Comparison of ENCODE assay signal across 13 cellular contexts in the genomic region with DNA sequence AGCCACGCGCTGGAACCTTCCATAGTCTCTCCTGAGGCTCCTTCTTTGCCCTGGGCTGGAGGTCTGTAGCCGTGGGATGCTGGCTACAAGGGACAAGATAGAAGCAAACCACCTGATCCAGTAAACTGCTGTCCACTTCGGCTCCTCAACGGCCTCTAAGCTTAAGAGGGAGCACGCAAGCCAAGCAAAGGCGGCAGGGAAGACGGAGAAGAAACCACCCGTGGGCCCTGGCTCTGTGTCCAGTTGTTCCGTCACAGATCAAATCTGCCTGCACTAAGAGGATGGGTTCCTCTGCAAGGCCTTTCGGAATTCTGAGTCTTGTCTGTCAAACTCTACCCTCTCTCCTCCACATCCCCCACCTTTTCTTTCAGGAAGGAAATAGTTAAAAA. TPM values are rescaled to one million over a fixed set of nuclear protein-coding genes. Genes with fewer than 3 reads are reported as not detected.
A peak's percentile ranks its signal among the peaks of the same experiment; 100 is the strongest.
DNase-seq lines count a peak whose midpoint lies in the region; ATAC-seq, FAIRE-seq and TF ChIP-seq lines count a peak whose summit lies in the region.
"Had no signal": no experiment of that assay in that cellular context is flagged by ENCODE, and none has a peak within 500 bp of the region (broad histone marks: within the 10 kb centered on the region; RNA-seq: fewer than 3 reads in every experiment).

No MANE protein-coding gene starts in this region.

- H3K36me3 ChIP-seq in astrocyte (ENCODE audit: insufficient read depth, low read length), result no peaks in the 10 kb centered on the region
- H3K36me3 ChIP-seq in rectal smooth muscle tissue (ENCODE audit: control insufficient read depth, insufficient read depth, low read length), result no peaks in the 10 kb centered on the region

- intact Hi-C loops in right cardiac atrium (cut with DNase I), result loop anchor here in 2 of 4 donors (5.0 to 10.0 kb wide), 3 partner anchors 47 to 316 kb away; no protein-coding TSS in a partner anchor

- H3K27ac Mint-ChIP-seq in astrocyte (ENCODE audit: unreplicated experiment), result no peak overlapping the region

- H3K9me3 Mint-ChIP-seq in astrocyte (ENCODE audit: unreplicated experiment), result peaks cover 2% of the 10 kb centered on the region

- H3K9ac ChIP-seq in astrocyte (ENCODE audit: low read length) (peak overlapping the region; percentile 87), rectal smooth muscle tissue (ENCODE audit: low read length) (no peak overlapping the region)

- peaks cover 9% of the 10 kb centered on the region for H3K27me3 Mint-ChIP-seq in astrocyte (ENCODE audit: low read depth, unreplicated experiment)

- H3K4me2 ChIP-seq in astrocyte (ENCODE audit: low read length), result peak overlapping the region; percentile 85

- WGBS in right cardiac atrium, result 39% methylated on average over 11 of the region's 11 CpGs

- H3K27ac ChIP-seq in astrocyte (ENCODE audit: low read depth, low read length) (peak overlapping the region; percentile 69), right cardiac atrium (ENCODE audit: low read length) (peak overlapping the region; percentile 76), rectal smooth muscle tissue (ENCODE audit: low read depth, low read length) (no peak overlapping the region)
- H3K27ac ChIP-seq: body of pancreas had no signal

- no peaks in the 10 kb centered on the region for H3K9me3 ChIP-seq in astrocyte (ENCODE audit: insufficient read depth, low read depth, low read length)
- no peaks in the 10 kb centered on the region for H3K9me3 ChIP-seq in right cardiac atrium (ENCODE audit: control insufficient read depth, low read length)
- H3K9me3 ChIP-seq: body of pancreas had no signal

- H3K4me3 ChIP-seq in AG10803 (ENCODE audit: low read length) (peak overlapping the region; percentile 65), astrocyte (ENCODE audit: insufficient read depth, low read depth, low read length) (peak overlapping the region; percentile 77), right cardiac atrium (ENCODE audit: low read length) (peak overlapping the region; percentile 53), rectal smooth muscle tissue (ENCODE audit: low read length) (peak overlapping the region; percentile 53)
- H3K4me3 ChIP-seq: body of pancreas had no signal

- ATAC-seq in right cardiac atrium, result peak; percentile 23 to 26

- H3K4me1 Mint-ChIP-seq in astrocyte (ENCODE audit: low read depth, unreplicated experiment), result peaks cover 7% of the 10 kb centered on the region

- peaks cover 40% of the 10 kb centered on the region for H3K79me2 ChIP-seq in astrocyte (ENCODE audit: insufficient read depth, low read length)

- DNase-seq in AG10803 (ENCODE audit: low read depth) (no peak), astrocyte (ENCODE audit: low read depth) (no peak), right cardiac atrium (peak in 1 of 3 donors; percentile 52), COLO668 (lab: John Stamatoyannopoulos, UW; ENCODE audit: unreplicated experiment) (no peak), GM10248 (ENCODE audit: extremely low spot score) (no peak), SK-N-DZ (ENCODE audit: low spot score) (no peak)
- DNase-seq in stimulated activated CD4-positive, alpha-beta T cell treated with anti-CD3 and anti-CD28 coated beads, Interleukin-15, amount 100 ng/mL, for 24 hours, result no peak
- DNase-seq: activated CD4-positive, alpha-beta T cell treated with anti-CD3 and anti-CD28 coated beads, Interleukin-2, amount 50 U/mL, for 48 hours; NCI-H1417 treated with DMSO at 0.1 percent for 48 hours; SHP77; stimulated activated CD4-positive, alpha-beta T cell treated with anti-CD3 and anti-CD28 coated beads, Interleukin-2, amount 100 ng/mL, for 24 hours had no signal

- H3K4me1 ChIP-seq in astrocyte (ENCODE audit: insufficient read depth, low read length), result peaks cover 25% of the 10 kb centered on the region
- no peaks in the 10 kb centered on the region for H3K4me1 ChIP-seq in right cardiac atrium (ENCODE audit: control insufficient read depth, insufficient read depth, low read length)
- no peaks in the 10 kb centered on the region for H3K4me1 ChIP-seq in rectal smooth muscle tissue (ENCODE audit: control insufficient read depth, insufficient read depth, low read length)

- H4K20me1 ChIP-seq in astrocyte (ENCODE audit: insufficient read depth, low read length), result no peaks in the 10 kb centered on the region

- CTCF ChIA-PET in GM10248 (lab: Yijun Ruan, JAX), result no interaction called here

- FAIRE-seq in astrocyte (lab: Jason Lieb, UNC), result no peak

- H3K4me3 Mint-ChIP-seq in astrocyte (ENCODE audit: unreplicated experiment), result peak overlapping the region; percentile 90

- no peaks in the 10 kb centered on the region for H3K36me3 Mint-ChIP-seq in astrocyte (ENCODE audit: low read depth, unreplicated experiment)

- no peaks in the 10 kb centered on the region for H3K27me3 ChIP-seq in astrocyte (ENCODE audit: insufficient read depth, low read length)
- H3K27me3 ChIP-seq in right cardiac atrium (ENCODE audit: control insufficient read depth, insufficient read depth), result no peaks in the 10 kb centered on the region
- no peaks in the 10 kb centered on the region for H3K27me3 ChIP-seq in rectal smooth muscle tissue (ENCODE audit: control insufficient read depth, insufficient read depth, low read length)
- H3K27me3 ChIP-seq: body of pancreas had no signal

- POLR2A ChIA-PET in GM10248 (lab: Yijun Ruan, JAX), result no interaction called here

- TF ChIP-seq CTCF in AG10803 (conservative IDR thresholded peaks at IDR 0.05; ENCODE audit: low read length) (no peak), astrocyte (IDR thresholded peaks at IDR 0.05; ENCODE audit: insufficient read depth, low read depth, low read length) (no peak), GM10248 (IDR thresholded peaks at IDR 0.05; ENCODE audit: control extremely low read depth, extremely low read depth, low read depth, missing control alignments) (no peak)

- H2AFZ ChIP-seq in astrocyte (ENCODE audit: low read depth, low read length), result peak overlapping the region; percentile 87

RNA-seq across cellular contexts. Expression of a gene that starts 0.4 kb away (rescaled TPM):
- total RNA-seq in astrocyte (6.4 and 9.3 TPM in 2 replicates), right cardiac atrium (10 to 100 TPM; 43.3 to 99.8 (median 66.2) TPM)
- polyA plus RNA-seq in right cardiac atrium, result 21.9 TPM
- polyA plus RNA-seq in SK-N-DZ (2014; cell fraction: cytosol; rRNA removed), result 0.16 and 0.59 TPM in 2 replicates
- polyA plus RNA-seq in SK-N-DZ (2014; cell fraction: nucleus; rRNA removed), result 0.17 and 0.63 TPM in 2 replicates
